18 cellular contexts compared by ENCODE assay signal in the genomic region with DNA sequence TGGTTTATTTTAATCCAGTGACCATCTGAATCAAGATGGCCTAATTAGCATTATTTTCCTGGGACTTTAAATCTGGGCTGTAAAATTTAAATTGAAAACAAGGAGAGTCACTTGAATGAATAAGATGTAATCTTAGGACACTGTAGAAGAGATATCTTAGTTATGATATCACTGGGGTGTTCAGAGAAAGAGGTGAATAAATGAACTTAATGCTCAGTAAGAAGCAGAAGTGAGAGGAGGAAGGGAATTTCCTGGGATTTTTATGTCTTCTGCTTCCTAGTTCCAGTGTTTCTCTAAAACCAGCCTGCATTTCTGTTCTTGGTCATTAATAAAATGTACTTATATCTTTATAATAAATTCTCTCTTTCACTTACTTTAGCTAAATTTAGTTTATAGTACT.
DNase-seq lines count a peak whose midpoint lies in the region; ATAC-seq and TF ChIP-seq lines count a peak whose summit lies in the region.
"Had no signal": no experiment of that assay in that cellular context is flagged by ENCODE, and none has a peak within 500 bp of the region (broad histone marks: within the 10 kb centered on the region; RNA-seq: fewer than 3 reads in every experiment).

No MANE protein-coding gene starts in this region.

- H3K4me1 ChIP-seq in SK-N-SH (ENCODE audit: control insufficient read depth in 1 of 2, insufficient read depth in 2 of 2, low read depth in 1 of 2, low read length in 1 of 2): peaks cover 0 to 14% of the 10 kb centered on the region in 2 experiments; a peak in 1 of 4 replicates
- peaks cover 17% of the 10 kb centered on the region for H3K4me1 ChIP-seq in SJSA1 (replicated peaks)
- H3K4me1 ChIP-seq: right lobe of liver had no signal

- no peaks in the 10 kb centered on the region for H3K36me3 ChIP-seq in SK-N-SH (replicated peaks in 1 of 2; ENCODE audit: control insufficient read depth in 1 of 2, insufficient read depth in 2 of 2, low read length in 1 of 2)
- H3K36me3 ChIP-seq in SJSA1: no peaks in the 10 kb centered on the region
- H3K36me3 ChIP-seq: right lobe of liver had no signal

- H3K27me3 ChIP-seq in SK-N-SH (ENCODE audit: insufficient read depth) (no peaks in the 10 kb centered on the region), SJSA1 (replicated peaks) (no peaks in the 10 kb centered on the region)
- H3K27me3 ChIP-seq: right lobe of liver had no signal

- H4K20me1 ChIP-seq in SK-N-SH (ENCODE audit: insufficient read depth): no peaks in the 10 kb centered on the region

- no peaks in the 10 kb centered on the region for H3K4me1 Mint-ChIP-seq in naive thymus-derived CD8-positive, alpha-beta T cell
- H3K4me1 Mint-ChIP-seq: brain, memory B cell had no signal

- H3K4me3 ChIP-seq in SK-N-SH (ENCODE audit: low read depth in 2 of 2, low read length in 1 of 2) (no peak overlapping the region), SJSA1 (no peak overlapping the region)
- H3K4me3 ChIP-seq: right lobe of liver had no signal

- ATAC-seq in SK-N-SH treated with all-trans-retinoic acid at 6 μM for 48 hours: no peak
- peak; percentile 45 for ATAC-seq in HG02623 (IDR thresholded peaks at IDR 0.05; ENCODE audit: unreplicated experiment)
- ATAC-seq in naive thymus-derived CD8-positive, alpha-beta T cell: no peak
- ATAC-seq: right lobe of liver had no signal

- CTCF ChIA-PET in SK-N-SH (lab: Yijun Ruan, JAX): no interaction called here

- peaks cover 0 to 5% (median 0%) of the 10 kb centered on the region in 5 donors for H3K27me3 Mint-ChIP-seq in naive thymus-derived CD8-positive, alpha-beta T cell
- H3K27me3 Mint-ChIP-seq: brain, memory B cell had no signal

- peak overlapping the region; percentile 54; the same call in 1 of the 2 replicates for H2AFZ ChIP-seq in SK-N-SH (ENCODE audit: low read depth)

- H3K9me3 ChIP-seq in SK-N-SH (no peaks in the 10 kb centered on the region), SJSA1 (replicated peaks) (no peaks in the 10 kb centered on the region)
- H3K9me3 ChIP-seq: right lobe of liver had no signal

- POLR2A ChIA-PET in SK-N-SH (lab: Yijun Ruan, JAX): no interaction called here
- POLR2A ChIA-PET in naive thymus-derived CD8-positive, alpha-beta T cell (lab: Charles Lee): no interaction called here

- H3K4me2 ChIP-seq in SK-N-SH: no peak overlapping the region

- TF ChIP-seq RAD21 in SK-N-SH (IDR thresholded peaks at IDR 0.05; ENCODE audit: low read length): no peak

- H3K27ac ChIP-seq in SK-N-SH (ENCODE audit: low read depth in 2 of 2, low read length in 1 of 2): peak overlapping the region in 1 of 2 experiments; percentile 94; a peak in 2 of 4 replicates
- 0 out of 2 replicates have a peak overlapping the region, but pooled peaks have one; percentile 91 for H3K27ac ChIP-seq in SJSA1
- H3K27ac ChIP-seq: 22Rv1, right lobe of liver had no signal

- no peak overlapping the region for H3K27ac Mint-ChIP-seq in naive thymus-derived CD8-positive, alpha-beta T cell
- H3K27ac Mint-ChIP-seq: brain, memory B cell had no signal

- H3K36me3 Mint-ChIP-seq in naive thymus-derived CD8-positive, alpha-beta T cell: no peaks in the 10 kb centered on the region
- H3K36me3 Mint-ChIP-seq: brain, memory B cell had no signal

- H3K9me3 Mint-ChIP-seq in naive thymus-derived CD8-positive, alpha-beta T cell: peaks cover 0 to 4% (median 0%) of the 10 kb centered on the region in 9 donors

- TF ChIP-seq EP300 in SK-N-SH (IDR thresholded peaks at IDR 0.05; ENCODE audit: borderline replicate concordance in 1 of 2, low read depth in 1 of 2, low read length in 1 of 2): no peak

- DNase-seq in SK-N-SH (no peak), SJSA1 (ENCODE audit: low read depth in 1 of 2, low spot score in 2 of 2) (no peak), kidney tubule cell (ENCODE audit: low spot score) (peak; percentile 78), DMS79 (lab: John Stamatoyannopoulos, UW) (no peak), NCI-H748 (lab: John Stamatoyannopoulos, UW; ENCODE audit: unreplicated experiment) (no peak)
- DNase-seq in naive thymus-derived CD8-positive, alpha-beta T cell: no peak
- DNase-seq: activated CD4-positive, CD25-positive, alpha-beta regulatory T cell treated with anti-CD3 and anti-CD28 coated beads, Interleukin-2, amount 50 U/mL, for 72 hours; effector CD8-positive, alpha-beta T cell; KBM-7; NCI-H1105 treated with DMSO at 0.1 percent for 48 hours; NCI-H446 treated with DMSO at 0.1 percent for 48 hours; right lobe of liver; stimulated activated naive CD4-positive, alpha-beta T cell had no signal

- peaks cover 18% of the 10 kb centered on the region for H3F3A ChIP-seq in SK-N-SH (replicated peaks; ENCODE audit: insufficient read depth)

- TF ChIP-seq CTCF in SK-N-SH (IDR thresholded peaks at IDR 0.05): no peak

- no peak overlapping the region for H3K9ac ChIP-seq in SK-N-SH

- no peaks in the 10 kb centered on the region for H3K79me2 ChIP-seq in SK-N-SH (ENCODE audit: insufficient read depth)

- no peaks in the 10 kb centered on the region for H3K9me2 ChIP-seq in SK-N-SH

- no peak overlapping the region for H3K4me3 Mint-ChIP-seq in naive thymus-derived CD8-positive, alpha-beta T cell
- H3K4me3 Mint-ChIP-seq: brain, memory B cell had no signal

TF ChIP-seq in SK-N-SH, 30 proteins besides CTCF, POLR2A, EP300 and RAD21 (continues in another document):
- TF ChIP-seq, protein P1, sequence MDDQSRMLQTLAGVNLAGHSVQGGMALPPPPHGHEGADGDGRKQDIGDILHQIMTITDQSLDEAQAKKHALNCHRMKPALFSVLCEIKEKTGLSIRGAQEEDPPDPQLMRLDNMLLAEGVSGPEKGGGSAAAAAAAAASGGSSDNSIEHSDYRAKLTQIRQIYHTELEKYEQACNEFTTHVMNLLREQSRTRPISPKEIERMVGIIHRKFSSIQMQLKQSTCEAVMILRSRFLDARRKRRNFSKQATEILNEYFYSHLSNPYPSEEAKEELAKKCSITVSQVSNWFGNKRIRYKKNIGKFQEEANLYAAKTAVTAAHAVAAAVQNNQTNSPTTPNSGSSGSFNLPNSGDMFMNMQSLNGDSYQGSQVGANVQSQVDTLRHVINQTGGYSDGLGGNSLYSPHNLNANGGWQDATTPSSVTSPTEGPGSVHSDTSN (IDR thresholded peaks at IDR 0.05): no peak
- TF ChIP-seq RXRA (IDR thresholded peaks at IDR 0.05; ENCODE audit: borderline replicate concordance, low read depth): no peak

TF ChIP-seq in SK-N-SH treated with all-trans-retinoic acid at 6 μM for 48 hours, 23 proteins besides CTCF, POLR2A, EP300 and RAD21 (continues in another document):
- TF ChIP-seq GLIS3 (CRISPR knock-in tag; IDR thresholded peaks at IDR 0.05) (no peak), CSDC2 (CRISPR knock-in tag; IDR thresholded peaks at IDR 0.05) (no peak), ZFP30 (CRISPR knock-in tag; IDR thresholded peaks at IDR 0.05) (no peak), ZC3H10 (CRISPR knock-in tag; IDR thresholded peaks at IDR 0.05) (no peak), ZNF8 (CRISPR knock-in tag; IDR thresholded peaks at IDR 0.05) (no peak), ZNF70 (CRISPR knock-in tag; IDR thresholded peaks at IDR 0.05) (no peak), ZNF565 (CRISPR knock-in tag; conservative IDR thresholded peaks at IDR 0.05; ENCODE audit: low read depth) (no peak), ARNTL (CRISPR knock-in tag; IDR thresholded peaks at IDR 0.05; ENCODE audit: borderline replicate concordance, low read depth) (no peak), ESRRG (CRISPR knock-in tag; IDR thresholded peaks at IDR 0.05) (no peak), ZFP3 (CRISPR knock-in tag; IDR thresholded peaks at IDR 0.05) (no peak)
- TF ChIP-seq, protein P2, sequence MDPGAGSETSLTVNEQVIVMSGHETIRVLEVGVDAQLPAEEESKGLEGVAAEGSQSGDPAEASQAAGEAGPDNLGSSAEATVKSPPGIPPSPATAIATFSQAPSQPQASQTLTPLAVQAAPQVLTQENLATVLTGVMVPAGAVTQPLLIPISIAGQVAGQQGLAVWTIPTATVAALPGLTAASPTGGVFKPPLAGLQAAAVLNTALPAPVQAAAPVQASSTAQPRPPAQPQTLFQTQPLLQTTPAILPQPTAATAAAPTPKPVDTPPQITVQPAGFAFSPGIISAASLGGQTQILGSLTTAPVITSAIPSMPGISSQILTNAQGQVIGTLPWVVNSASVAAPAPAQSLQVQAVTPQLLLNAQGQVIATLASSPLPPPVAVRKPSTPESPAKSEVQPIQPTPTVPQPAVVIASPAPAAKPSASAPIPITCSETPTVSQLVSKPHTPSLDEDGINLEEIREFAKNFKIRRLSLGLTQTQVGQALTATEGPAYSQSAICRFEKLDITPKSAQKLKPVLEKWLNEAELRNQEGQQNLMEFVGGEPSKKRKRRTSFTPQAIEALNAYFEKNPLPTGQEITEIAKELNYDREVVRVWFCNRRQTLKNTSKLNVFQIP (CRISPR knock-in tag; IDR thresholded peaks at IDR 0.05; ENCODE audit: borderline replicate concordance, low read depth): no peak
- TF ChIP-seq, protein P3, sequence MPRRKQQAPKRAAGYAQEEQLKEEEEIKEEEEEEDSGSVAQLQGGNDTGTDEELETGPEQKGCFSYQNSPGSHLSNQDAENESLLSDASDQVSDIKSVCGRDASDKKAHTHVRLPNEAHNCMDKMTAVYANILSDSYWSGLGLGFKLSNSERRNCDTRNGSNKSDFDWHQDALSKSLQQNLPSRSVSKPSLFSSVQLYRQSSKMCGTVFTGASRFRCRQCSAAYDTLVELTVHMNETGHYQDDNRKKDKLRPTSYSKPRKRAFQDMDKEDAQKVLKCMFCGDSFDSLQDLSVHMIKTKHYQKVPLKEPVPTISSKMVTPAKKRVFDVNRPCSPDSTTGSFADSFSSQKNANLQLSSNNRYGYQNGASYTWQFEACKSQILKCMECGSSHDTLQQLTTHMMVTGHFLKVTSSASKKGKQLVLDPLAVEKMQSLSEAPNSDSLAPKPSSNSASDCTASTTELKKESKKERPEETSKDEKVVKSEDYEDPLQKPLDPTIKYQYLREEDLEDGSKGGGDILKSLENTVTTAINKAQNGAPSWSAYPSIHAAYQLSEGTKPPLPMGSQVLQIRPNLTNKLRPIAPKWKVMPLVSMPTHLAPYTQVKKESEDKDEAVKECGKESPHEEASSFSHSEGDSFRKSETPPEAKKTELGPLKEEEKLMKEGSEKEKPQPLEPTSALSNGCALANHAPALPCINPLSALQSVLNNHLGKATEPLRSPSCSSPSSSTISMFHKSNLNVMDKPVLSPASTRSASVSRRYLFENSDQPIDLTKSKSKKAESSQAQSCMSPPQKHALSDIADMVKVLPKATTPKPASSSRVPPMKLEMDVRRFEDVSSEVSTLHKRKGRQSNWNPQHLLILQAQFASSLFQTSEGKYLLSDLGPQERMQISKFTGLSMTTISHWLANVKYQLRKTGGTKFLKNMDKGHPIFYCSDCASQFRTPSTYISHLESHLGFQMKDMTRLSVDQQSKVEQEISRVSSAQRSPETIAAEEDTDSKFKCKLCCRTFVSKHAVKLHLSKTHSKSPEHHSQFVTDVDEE (CRISPR knock-in tag; IDR thresholded peaks at IDR 0.05): no peak
